ENCODE assay signal across 8 cellular contexts in genomic region chr1:153494976-153495535, GRCh38. TPM values are rescaled to one million over a fixed set of nuclear protein-coding genes. Genes with fewer than 3 reads are reported as not detected.
DNase-seq lines count a peak whose midpoint lies in the region; ATAC-seq and TF ChIP-seq lines count a peak whose summit lies in the region.

No MANE protein-coding gene starts in this region.

- DNase-seq in GM06990 (ENCODE audit: extremely low read depth, insufficient read length) = peak; percentile 33
- DNase-seq in NCI-H146 treated with DMSO at 0.1 percent for 48 hours (lab: John Stamatoyannopoulos, UW; ENCODE audit: unreplicated experiment) = peak; percentile 89
- DNase-seq in T-helper 1 cell = peak; percentile 41 to 77 (median 53)
- DNase-seq in adrenal gland = peak; percentile 62 to 87 (median 77)
- DNase-seq in right atrium auricular region (ENCODE audit: low spot score) = no peak
- DNase-seq in gastrocnemius medialis = peak; percentile 35 to 67

- in situ Hi-C loops in gastrocnemius medialis (cut with MboI; ENCODE audit: low sequenced_read_pairs in 4 of 4) = loop anchor here (5.0 to 10.0 kb wide), 2 partner anchors 140 to 143 kb away; partner anchors contain the start of gene S100A9 (in 1 of the 4)

- no peak overlapping the region for H3K4me3 ChIP-seq in GM06990 (replicated peaks; ENCODE audit: low read depth, low read length)
- no peak overlapping the region for H3K4me3 ChIP-seq in adrenal gland
- no peak overlapping the region for H3K4me3 ChIP-seq in right atrium auricular region
- H3K4me3 ChIP-seq in gastrocnemius medialis = no peak overlapping the region

- 36 to 50% (median 44%) methylated on average over 6 of the region's 6 CpGs for WGBS in adrenal gland, 4 donors

- ATAC-seq in gastrocnemius medialis (no peak), GM18498 (IDR thresholded peaks at IDR 0.05; ENCODE audit: unreplicated experiment) (no peak), GM21381 (IDR thresholded peaks at IDR 0.05; ENCODE audit: unreplicated experiment) (no peak)

- H3K27ac ChIP-seq in adrenal gland = no peak overlapping the region
- no peak overlapping the region for H3K27ac ChIP-seq in right atrium auricular region
- no peak overlapping the region for H3K27ac ChIP-seq in gastrocnemius medialis

- H3K36me3 ChIP-seq in GM06990 (ENCODE audit: control insufficient read depth, insufficient read depth, low read length) (no peaks in the 10 kb centered on the region), adrenal gland (replicated peaks in 1 of 2) (no peaks in the 10 kb centered on the region), right atrium auricular region (no peaks in the 10 kb centered on the region), gastrocnemius medialis (no peaks in the 10 kb centered on the region)

- TF ChIP-seq POLR2A in adrenal gland (IDR thresholded peaks at IDR 0.05) = no peak
- TF ChIP-seq POLR2A in gastrocnemius medialis (IDR thresholded peaks at IDR 0.05) = no peak

- H3K4me1 ChIP-seq in adrenal gland (replicated peaks in 1 of 2) = peaks cover 0 to 12% of the 10 kb centered on the region in 2 donors
- H3K4me1 ChIP-seq in right atrium auricular region = peaks cover 0 to 17% of the 10 kb centered on the region in 2 donors
- H3K4me1 ChIP-seq in gastrocnemius medialis = peaks cover 13 to 14% of the 10 kb centered on the region in 2 donors

- intact Hi-C loops in adrenal gland (cut with DNase I) = loop anchor here (2.0 to 5.0 kb wide), 3 partner anchors 38 to 143 kb away; no protein-coding TSS in a partner anchor
- intact Hi-C loops in gastrocnemius medialis (cut with DNase I; ENCODE audit: low total_unique reads) = loop anchor here (1.0 kb wide), 2 partner anchors 30 to 143 kb away; no protein-coding TSS in a partner anchor

- H3K27me3 ChIP-seq in GM06990 (replicated peaks; ENCODE audit: control insufficient read depth, insufficient read depth, low read length) (no peaks in the 10 kb centered on the region; the same call in 1 of the 2 replicates), adrenal gland (no peaks in the 10 kb centered on the region), right atrium auricular region (no peaks in the 10 kb centered on the region), gastrocnemius medialis (no peaks in the 10 kb centered on the region)

- H3K9me3 ChIP-seq in adrenal gland (replicated peaks in 1 of 3) (no peaks in the 10 kb centered on the region), right atrium auricular region (no peaks in the 10 kb centered on the region), gastrocnemius medialis (no peaks in the 10 kb centered on the region)

- TF ChIP-seq CTCF in GM06990 (IDR thresholded peaks at IDR 0.05; ENCODE audit: insufficient read depth, low read length, poor library complexity, severe bottlenecking) = peak; percentile 92
- peak; percentile 93 to 99 (median 94) for TF ChIP-seq CTCF in adrenal gland (IDR thresholded peaks at IDR 0.05)
- peak; percentile 89 to 94 for TF ChIP-seq CTCF in right atrium auricular region (IDR thresholded peaks at IDR 0.05)
- TF ChIP-seq CTCF in gastrocnemius medialis (IDR thresholded peaks at IDR 0.05 in 4 of 5, conservative IDR thresholded peaks at IDR 0.05 in 1 of 5) = peak; percentile 91 to 97 (median 94)

RNA-seq across cellular contexts. Expression of gene S100A7, which starts 34.6 kb away (rescaled TPM):
- total RNA-seq in adrenal gland (not detected), right atrium auricular region (not detected), gastrocnemius medialis (not detected)
- not detected for polyA plus RNA-seq in adrenal gland

RNA-seq across cellular contexts. Expression of gene S100A6, which starts 40.7 kb away (rescaled TPM):
- total RNA-seq in adrenal gland (100 to 1,000 TPM; 252 to 609 (median 372) TPM), right atrium auricular region (100 to 1,000 TPM; 156 to 324 TPM), gastrocnemius medialis (100 to 1,000 TPM; 153 to 361 (median 224) TPM)
- 1,000 to 10,000 TPM in 2 of 3 donors, 100 to 1,000 TPM in 1; 121 to 4,129 (median 3,763) TPM for polyA plus RNA-seq in adrenal gland

RNA-seq across cellular contexts. Expression of gene S100A5, which starts 45.7 kb away (rescaled TPM):
- total RNA-seq in adrenal gland (not detected), right atrium auricular region (not detected), gastrocnemius medialis (not detected)
- polyA plus RNA-seq in adrenal gland = not detected

RNA-seq across cellular contexts. Expression of gene S100A4, which starts 50.5 kb away (rescaled TPM):
- 100 to 1,000 TPM in 4 of 8 donors, 10 to 100 TPM in 4; 57.9 to 291 (median 99.9) TPM for total RNA-seq in adrenal gland
- polyA plus RNA-seq in adrenal gland = 100 to 1,000 TPM in 2 of 3 donors, 10 to 100 TPM in 1; 26.7 to 742 (median 455) TPM
- total RNA-seq in right atrium auricular region = 100 to 1,000 TPM; 144 to 156 TPM
- 100 to 1,000 TPM in 3 of 4 donors, 10 to 100 TPM in 1; 76.8 to 377 (median 144) TPM for total RNA-seq in gastrocnemius medialis

RNA-seq across cellular contexts. Expression of gene S100A3, which starts 54.0 kb away (rescaled TPM):
- total RNA-seq in adrenal gland = 1 to 10 TPM in 2 of 8 donors, under 1 TPM in 3, not detected in 3; 0.28 to 2.9 (median 0.54) TPM
- 1 to 10 TPM in 2 of 3 donors, not detected in 1; 1.9 to 3.8 TPM for polyA plus RNA-seq in adrenal gland
- 1 to 10 TPM; 1.8 to 3.4 TPM for total RNA-seq in right atrium auricular region
- total RNA-seq in gastrocnemius medialis = 1 to 10 TPM in 1 of 4 donors, under 1 TPM in 1, not detected in 2; 0.88 to 1.6 TPM
